Comparison of ENCODE assay signal across 8 cellular contexts in genomic region chr1:202135221-202135721, GRCh38. TPM values are rescaled to one million over a fixed set of nuclear protein-coding genes. Genes with fewer than 3 reads are reported as not detected.
DNase-seq lines count a peak whose midpoint lies in the region; ATAC-seq and TF ChIP-seq lines count a peak whose summit lies in the region.

No MANE protein-coding gene starts in this region.

- ATAC-seq in GM18861 (IDR thresholded peaks at IDR 0.05; ENCODE audit: unreplicated experiment): peak; percentile 79
- ATAC-seq in omental fat pad (ENCODE audit: low FRiP score): peak; percentile 71

- TF ChIP-seq CTCF in AG09319 (IDR thresholded peaks at IDR 0.05; ENCODE audit: low read depth, low read length) (peak; percentile 87), LNCAP (IDR thresholded peaks at IDR 0.05) (peak; percentile 95), omental fat pad (IDR thresholded peaks at IDR 0.05) (no peak)

- DNase-seq in AG09319 (ENCODE audit: extremely low read depth, low read depth) (peak; percentile 23), RKO (ENCODE audit: low spot score) (peak; percentile 75), germinal center (ENCODE audit: low spot score) (peak; percentile 87), omental fat pad (ENCODE audit: low spot score) (no peak), amniotic stem cell (lab: John Stamatoyannopoulos, UW) (no peak)
- peak; percentile 52 for DNase-seq in activated naive CD4-positive, alpha-beta T cell treated with Interleukin-2 at 50 U/mL for 16 hours

RNA-seq across cellular contexts. Expression of gene ARL8A, which starts 9.3 kb away (rescaled TPM):
- total RNA-seq in omental fat pad: 10 to 100 TPM; 31.1 to 61.8 (median 43.0) TPM

RNA-seq across cellular contexts. Expression of gene GPR37L1, which starts 12.6 kb away (rescaled TPM):
- under 1 TPM in 1 of 4 donors, not detected in 3; 0.16 TPM for total RNA-seq in omental fat pad

RNA-seq across cellular contexts. Expression of gene PTPN7, which starts 25.1 kb away (rescaled TPM):
- 10 to 100 TPM in 1 of 4 donors, 1 to 10 TPM in 3; 2.9 to 14.4 (median 4.6) TPM for total RNA-seq in omental fat pad

RNA-seq across cellular contexts. Expression of gene LGR6, which starts 58.3 kb away (rescaled TPM):
- under 1 TPM in 2 of 4 donors, not detected in 2; 0.28 to 0.32 TPM for total RNA-seq in omental fat pad

Comparison
In these comparisons a context has a peak if more than half of its experiments do, and no peak if none do; other contexts are left out.
1. DNase-seq: peak in AG09319 (single experiment), RKO (single experiment), activated naive CD4-positive, alpha-beta T cell treated with Interleukin-2 at 50 U/mL for 16 hours (single experiment) and germinal center (single experiment); none in omental fat pad (single experiment) and amniotic stem cell (single experiment).
2. CTCF ChIP-seq: peak in AG09319 (single experiment) and LNCAP (single experiment); none in omental fat pad (0 of 3).